ENCODE assay signal across 32 cellular contexts in the genomic region with DNA sequence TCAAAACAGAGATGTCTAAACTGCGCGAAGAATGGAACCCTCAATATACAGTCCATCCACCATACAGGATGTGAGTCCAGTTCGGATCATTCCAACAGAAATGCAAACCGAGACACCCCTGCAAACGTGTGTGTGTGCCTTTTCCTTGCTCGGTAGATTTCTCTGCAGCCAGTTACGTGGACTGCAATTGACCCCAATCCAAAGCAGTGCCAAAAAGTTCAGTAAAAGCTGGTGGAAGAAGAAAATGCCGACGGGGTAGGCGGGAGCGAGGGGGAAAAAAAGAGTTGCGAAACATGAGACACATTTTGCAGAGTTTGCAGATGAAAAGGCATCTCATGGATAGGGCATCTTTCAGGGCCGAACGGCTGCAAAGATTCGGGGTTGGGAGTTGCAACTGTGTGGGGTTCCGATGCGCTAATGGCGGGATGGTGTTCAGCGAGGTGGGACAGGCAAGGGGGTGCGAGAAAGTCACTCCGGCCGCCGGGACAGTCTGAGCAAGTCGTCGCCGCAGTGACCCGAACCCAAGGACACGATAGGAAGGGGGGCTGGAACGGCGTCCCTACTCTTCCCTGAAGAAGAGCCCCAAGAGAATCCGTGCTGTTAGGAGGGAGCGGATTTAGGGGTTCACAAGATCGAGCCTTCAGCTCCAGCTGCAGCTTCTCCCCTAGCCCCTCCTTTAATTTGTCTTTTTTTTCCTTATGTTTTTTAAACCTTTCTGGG. TPM values are rescaled to one million over a fixed set of nuclear protein-coding genes. Genes with fewer than 3 reads are reported as not detected.
A peak's percentile ranks its signal among the peaks of the same experiment; 100 is the strongest.
DNase-seq lines count a peak whose midpoint lies in the region; ATAC-seq, FAIRE-seq and TF ChIP-seq lines count a peak whose summit lies in the region.
"Had no signal": no experiment of that assay in that cellular context is flagged by ENCODE, and none has a peak within 500 bp of the region (broad histone marks: within the 10 kb centered on the region; RNA-seq: fewer than 3 reads in every experiment).

No MANE protein-coding gene starts in this region.

- peaks cover 5% of the 10 kb centered on the region; the same call in 1 of the 2 replicates for H3K9me3 ChIP-seq in HUES6 (ENCODE audit: control insufficient read depth, insufficient read depth, low read depth, low read length)
- H3K9me3 ChIP-seq in esophagus muscularis mucosa, result peaks cover 0 to 4% (median 4%) of the 10 kb centered on the region in 4 donors
- H3K9me3 ChIP-seq in neuronal stem cell (replicated peaks in 1 of 2; ENCODE audit: control insufficient read depth in 2 of 2, insufficient read depth in 1 of 2, low read depth in 1 of 2, low read length in 2 of 2), result peaks cover 13 to 17% of the 10 kb centered on the region in 2 donors
- H3K9me3 ChIP-seq in ovary, result peaks cover 0 to 12% of the 10 kb centered on the region in 2 donors
- H3K9me3 ChIP-seq: left ventricle myocardium inferior, pancreas had no signal

- H2BK15ac ChIP-seq in neuronal stem cell (ENCODE audit: low read length), result no peak overlapping the region

- no peak overlapping the region for H2BK5ac ChIP-seq in neuronal stem cell (ENCODE audit: low read length)

- peaks cover 7% of the 10 kb centered on the region for H3K36me3 Mint-ChIP-seq in natural killer cell treated with Interleukin-12 subunit alpha and Interleukin-12 subunit beta and Interleukin-15 and Interleukin-18, amount 100 ng/mL, for 72 hours
- H3K36me3 Mint-ChIP-seq: activated naive CD4-positive, alpha-beta T cell treated with anti-CD3 and anti-CD28 coated beads, Interleukin-2, amount 50 U/mL, for 24 hours had no signal

- H2BK12ac ChIP-seq in neuronal stem cell (ENCODE audit: low read length), result no peak overlapping the region

- no peak for ATAC-seq in natural killer cell treated with Interleukin-12 subunit alpha and Interleukin-12 subunit beta and Interleukin-15 and Interleukin-18, amount 100 ng/mL, for 72 hours
- ATAC-seq: pancreas had no signal

- TF ChIP-seq CTCF in esophagus muscularis mucosa (IDR thresholded peaks at IDR 0.05), result no peak
- TF ChIP-seq CTCF in ovary (IDR thresholded peaks at IDR 0.05), result no peak

- TF ChIP-seq POLR2A in esophagus muscularis mucosa (IDR thresholded peaks at IDR 0.05; ENCODE audit: low read depth), result no peak
- no peak for TF ChIP-seq POLR2A in ovary (IDR thresholded peaks at IDR 0.05)

- DNase-seq in ELF-1 (ENCODE audit: low read depth, low spot score), result peak; percentile 23
- peak; percentile 62 for DNase-seq in esophagus muscularis mucosa (ENCODE audit: extremely low spot score)
- peak; percentile 14 for DNase-seq in neuronal stem cell (ENCODE audit: low spot score)
- DNase-seq in RCC 7860 (ENCODE audit: low spot score), result no peak
- DNase-seq in natural killer cell treated with Interleukin-12 subunit alpha and Interleukin-12 subunit beta and Interleukin-15 and Interleukin-18, amount 100 ng/mL, for 72 hours (ENCODE audit: low spot score), result no peak
- DNase-seq in ovary, result no peak
- DNase-seq: activated B cell treated with CpG ODN at 0.5 μM for 24 hours; anterior cingulate cortex; COR-L47; cortex of kidney; DMS79 treated with DMSO at 0.1 percent for 48 hours; esophagus squamous epithelium; HFFc6; immature natural killer cell; left ventricle myocardium inferior; naive B cell; NCI-H510A; NK-92 treated with Interleukin-12 subunit alpha and Interleukin-12 subunit beta, amount 100 ng/mL, for 24 hours; PC-9; Right ventricle myocardium superior; spleen; SW 1271 had no signal

- H3K9me3 Mint-ChIP-seq in natural killer cell treated with Interleukin-12 subunit alpha and Interleukin-12 subunit beta and Interleukin-15 and Interleukin-18, amount 100 ng/mL, for 72 hours, result peaks cover 2% of the 10 kb centered on the region

- no peak overlapping the region for H3K9ac ChIP-seq in HUES6 (ENCODE audit: low read length)
- H3K9ac ChIP-seq in neuronal stem cell (ENCODE audit: low read depth, low read length, poor library complexity), result no peak overlapping the region
- H3K9ac ChIP-seq: BLaER1 treated with 17β-estradiol and CSF1 and Interleukin-3, amounts not matched to agents 10 nM and 100 nM had no signal

- TF ChIP-seq EP300 in esophagus muscularis mucosa (IDR thresholded peaks at IDR 0.05), result no peak
- TF ChIP-seq EP300 in ovary (IDR thresholded peaks at IDR 0.05), result no peak

- no peak overlapping the region for H3K23ac ChIP-seq in neuronal stem cell (ENCODE audit: low read depth, low read length, poor library complexity)

- H3K27ac ChIP-seq in HUES6 (ENCODE audit: low read depth, low read length) (no peak overlapping the region), esophagus muscularis mucosa (replicated peaks in 1 of 4) (no peak overlapping the region), neuronal stem cell (replicated peaks; ENCODE audit: low read length) (no peak overlapping the region), ovary (no peak overlapping the region)
- H3K27ac ChIP-seq: BLaER1 treated with 17β-estradiol and CSF1 and Interleukin-3, amounts not matched to agents 10 nM and 100 nM; cardiac muscle cell; esophagus squamous epithelium; hepatocyte; left ventricle myocardium inferior; pancreas; PC-9; right atrium auricular region; spleen; upper lobe of left lung had no signal

- H4K91ac ChIP-seq in neuronal stem cell (ENCODE audit: low read depth, low read length, poor library complexity), result no peak overlapping the region

- H3K4me1 ChIP-seq in HUES6 (ENCODE audit: control insufficient read depth, insufficient read depth, low read length), result peaks cover 24% of the 10 kb centered on the region
- H3K4me1 ChIP-seq in esophagus muscularis mucosa, result peaks cover 0 to 25% (median 15%) of the 10 kb centered on the region in 4 donors
- H3K4me1 ChIP-seq in neuronal stem cell (ENCODE audit: control insufficient read depth in 2 of 2, insufficient read depth in 1 of 2, low read depth in 1 of 2, low read length in 2 of 2), result no peaks in the 10 kb centered on the region
- no peaks in the 10 kb centered on the region for H3K4me1 ChIP-seq in ovary (ENCODE audit: insufficient read depth)
- H3K4me1 ChIP-seq: BLaER1 treated with 17β-estradiol and CSF1 and Interleukin-3, amounts not matched to agents 10 nM and 100 nM; pancreas had no signal

- H3K36me3 ChIP-seq in HUES6 (ENCODE audit: control insufficient read depth, insufficient read depth, low read length) (no peaks in the 10 kb centered on the region), esophagus muscularis mucosa (no peaks in the 10 kb centered on the region), neuronal stem cell (replicated peaks in 1 of 2; ENCODE audit: control insufficient read depth in 2 of 2, insufficient read depth in 2 of 2, low read length in 2 of 2) (no peaks in the 10 kb centered on the region), ovary (no peaks in the 10 kb centered on the region)
- H3K36me3 ChIP-seq: BLaER1 treated with 17β-estradiol and CSF1 and Interleukin-3, amounts not matched to agents 10 nM and 100 nM; cardiac muscle cell; esophagus squamous epithelium; left ventricle myocardium inferior; pancreas; right atrium auricular region; spleen; upper lobe of left lung had no signal

- no peak overlapping the region for H4K8ac ChIP-seq in neuronal stem cell (ENCODE audit: low read depth, low read length)

- FAIRE-seq in RCC 7860 (lab: Jason Lieb, UNC), result no peak
- FAIRE-seq: pancreas had no signal

- no peak overlapping the region for H3K4ac ChIP-seq in neuronal stem cell (ENCODE audit: low read length)

- no peak overlapping the region for H2AK5ac ChIP-seq in neuronal stem cell (ENCODE audit: low read depth, low read length)

- no peak overlapping the region for H2BK120ac ChIP-seq in neuronal stem cell (ENCODE audit: low read depth, low read length)

- H3K79me1 ChIP-seq in neuronal stem cell (ENCODE audit: low read depth, low read length), result no peaks in the 10 kb centered on the region

- H2AFZ ChIP-seq in neuronal stem cell (ENCODE audit: low read length), result no peak overlapping the region
- H2AFZ ChIP-seq: hepatocyte, PC-9 had no signal

- no peak overlapping the region for H3K27ac Mint-ChIP-seq in natural killer cell treated with Interleukin-12 subunit alpha and Interleukin-12 subunit beta and Interleukin-15 and Interleukin-18, amount 100 ng/mL, for 72 hours
- H3K27ac Mint-ChIP-seq: activated B cell treated with CpG ODN at 0.5 μM for 24 hours; activated naive CD4-positive, alpha-beta T cell treated with anti-CD3 and anti-CD28 coated beads, Interleukin-2, amount 50 U/mL, for 24 hours; HFFc6; immature natural killer cell; naive B cell had no signal

- peak overlapping the region; percentile 18; the same call in 1 of the 2 replicates for H3K4me3 ChIP-seq in HUES6 (ENCODE audit: low read depth, low read length)
- no peak overlapping the region for H3K4me3 ChIP-seq in esophagus muscularis mucosa
- H3K4me3 ChIP-seq in neuronal stem cell (ENCODE audit: low read length in 2 of 2), result no peak overlapping the region
- no peak overlapping the region for H3K4me3 ChIP-seq in ovary
- H3K4me3 ChIP-seq: BLaER1 treated with 17β-estradiol and CSF1 and Interleukin-3, amounts not matched to agents 10 nM and 100 nM; cardiac muscle cell; esophagus squamous epithelium; hepatocyte; left ventricle myocardium inferior; pancreas; PC-9; right atrium auricular region; spleen; upper lobe of left lung had no signal

- peaks cover 0 to 4% of the 10 kb centered on the region in 2 donors for H3K4me1 Mint-ChIP-seq in natural killer cell treated with Interleukin-12 subunit alpha and Interleukin-12 subunit beta and Interleukin-15 and Interleukin-18, amount 100 ng/mL, for 72 hours (ENCODE audit: low read depth in 2 of 2)
- H3K4me1 Mint-ChIP-seq: activated B cell treated with CpG ODN at 0.5 μM for 24 hours, immature natural killer cell had no signal

- H3K14ac ChIP-seq in neuronal stem cell (ENCODE audit: low read length), result no peak overlapping the region

- H3K27me3 Mint-ChIP-seq in natural killer cell treated with Interleukin-12 subunit alpha and Interleukin-12 subunit beta and Interleukin-15 and Interleukin-18, amount 100 ng/mL, for 72 hours, result peaks cover 37 to 48% of the 10 kb centered on the region in 2 donors

- peaks cover 100% of the 10 kb centered on the region for H3K27me3 ChIP-seq in HUES6 (ENCODE audit: control insufficient read depth, insufficient read depth, low read length)
- H3K27me3 ChIP-seq in esophagus muscularis mucosa, result peaks cover 0 to 93% (median 41%) of the 10 kb centered on the region in 4 donors
- peaks cover 41 to 99% (median 76%) of the 10 kb centered on the region in 3 experiments for H3K27me3 ChIP-seq in neuronal stem cell (ENCODE audit: control insufficient read depth in 3 of 3, insufficient read depth in 3 of 3, low read depth in 1 of 3, low read length in 3 of 3)
- H3K27me3 ChIP-seq in ovary, result no peaks in the 10 kb centered on the region

- intact Hi-C loops in esophagus muscularis mucosa (cut with DNase I) (no loop called here), ovary (cut with DNase I) (no loop called here)

- H3K4me3 Mint-ChIP-seq in natural killer cell treated with Interleukin-12 subunit alpha and Interleukin-12 subunit beta and Interleukin-15 and Interleukin-18, amount 100 ng/mL, for 72 hours, result no peak overlapping the region
- H3K4me3 Mint-ChIP-seq: activated B cell treated with CpG ODN at 0.5 μM for 24 hours; activated naive CD4-positive, alpha-beta T cell treated with anti-CD3 and anti-CD28 coated beads, Interleukin-2, amount 50 U/mL, for 24 hours; HFFc6; immature natural killer cell had no signal

- H3K18ac ChIP-seq in neuronal stem cell (ENCODE audit: low read length), result no peak overlapping the region

- 6% methylated on average over 33 of the region's 33 CpGs for WGBS in esophagus muscularis mucosa
- WGBS in neuronal stem cell (ENCODE audit: extremely low coverage in 2 of 2, insufficient read length in 2 of 2, insufficient replicate concordance in 1 of 2), 2 donors, result no CpG with 5 or more reads among the region's 33 CpGs
- 5 to 7% (median 6%) methylated on average over 33 of the region's 33 CpGs for WGBS in ovary, 3 donors

- H3K4me2 ChIP-seq in neuronal stem cell (ENCODE audit: insufficient read depth, low read length, poor library complexity, severe bottlenecking), result no peak overlapping the region
- H3K4me2 ChIP-seq: BLaER1 treated with 17β-estradiol and CSF1 and Interleukin-3, amounts not matched to agents 10 nM and 100 nM; hepatocyte; PC-9 had no signal

RNA-seq across cellular contexts. Expression of a gene that starts 3.8 kb away (rescaled TPM):
- total RNA-seq in esophagus muscularis mucosa (1 to 10 TPM in 1 of 4 donors, under 1 TPM in 2, not detected in 1; 0.19 to 3.0 (median 0.66) TPM), ovary (not detected)
- polyA plus RNA-seq in neuronal stem cell (2013, experiment 1 of 2), result not detected
- polyA plus RNA-seq in neuronal stem cell (2013, experiment 2 of 2), result 0.01 TPM
- total RNA-seq in natural killer cell treated with Interleukin-12 subunit alpha and Interleukin-12 subunit beta and Interleukin-15 and Interleukin-18, amount 100 ng/mL, for 72 hours, result not detected
- polyA plus RNA-seq in ovary, result not detected
- total RNA-seq: activated B cell treated with CpG ODN at 0.5 μM for 24 hours, cardiac muscle cell, esophagus squamous epithelium, frontal cortex, hepatocyte, HFFc6, left ventricle myocardium inferior, LHCN-M2, pancreas, PC-9, right atrium auricular region, Right ventricle myocardium superior, spleen, upper lobe of left lung had no signal
- polyA plus RNA-seq: cardiac muscle cell, hepatocyte, immature natural killer cell had no signal

Comparison
In these comparisons a context has a peak if more than half of its experiments do, and no peak if none do; other contexts are left out.
1. DNase-seq: peak in ELF-1 (single experiment), esophagus muscularis mucosa (single experiment) and neuronal stem cell (single experiment); none in RCC 7860 (single experiment), natural killer cell treated with Interleukin-12 subunit alpha and Interleukin-12 subunit beta and Interleukin-15 and Interleukin-18, amount 100 ng/mL, for 72 hours (single experiment) and ovary (0 of 5).